ENCODE assay signal across 10 cellular contexts in genomic region chr2:55839182-55839819, GRCh38.
DNase-seq lines count a peak whose midpoint lies in the region; ATAC-seq and TF ChIP-seq lines count a peak whose summit lies in the region.
"Had no signal": no experiment of that assay in that cellular context is flagged by ENCODE, and none has a peak within 500 bp of the region (broad histone marks: within the 10 kb centered on the region; RNA-seq: fewer than 3 reads in every experiment).

No MANE protein-coding gene starts in this region.

- no peaks in the 10 kb centered on the region for H3K36me3 ChIP-seq in SJSA1

- no peaks in the 10 kb centered on the region for H3K27me3 Mint-ChIP-seq in activated T-cell treated with anti-CD3 and anti-CD28 coated beads, Interleukin-2, amount 50 U/mL, for 72 hours (ENCODE audit: low read depth)

- H3K27ac ChIP-seq in SJSA1: peak overlapping the region; percentile 72

- DNase-seq in Right ventricle myocardium inferior (ENCODE audit: missing footprints) (no peak), cardiac septum (ENCODE audit: low spot score) (no peak), SJSA1 (ENCODE audit: low read depth in 1 of 2, low spot score in 2 of 2) (peak; percentile 78 to 92), iPS-NIHi7 (ENCODE audit: extremely low spot score) (peak; percentile 54), GM20000 (ENCODE audit: low spot score) (no peak)
- no peak for DNase-seq in stimulated activated CD4-positive, alpha-beta T cell treated with anti-CD3 and anti-CD28 coated beads, Interleukin-4, amount 100 ng/mL, for 4 hours
- no peak for DNase-seq in activated T-cell treated with anti-CD3 and anti-CD28 coated beads, Interleukin-2, amount 50 U/mL, for 72 hours

- no peaks in the 10 kb centered on the region for H3K27me3 ChIP-seq in SJSA1 (replicated peaks)

- H3K27ac Mint-ChIP-seq in activated T-cell treated with anti-CD3 and anti-CD28 coated beads, Interleukin-2, amount 50 U/mL, for 72 hours: no peak overlapping the region
- H3K27ac Mint-ChIP-seq: dendritic cell treated with granulocyte-macrophage colony-stimulating factor and Interleukin-4, amounts not matched to agents 40 ng/mL and 50 ng/mL, for 4 days; stimulated activated naive CD8-positive, alpha-beta T cell treated with anti-CD3 and anti-CD28 coated beads, Interleukin-15, Interleukin-2, amounts not matched to agents 100 ng/mL and 50 ng/mL, for 24 hours had no signal

- H3K4me1 ChIP-seq in SJSA1 (replicated peaks): peaks cover 62% of the 10 kb centered on the region

- no peak overlapping the region for H3K4me3 ChIP-seq in SJSA1

- H3K9me3 Mint-ChIP-seq in activated T-cell treated with anti-CD3 and anti-CD28 coated beads, Interleukin-2, amount 50 U/mL, for 72 hours: peaks cover 1 to 7% of the 10 kb centered on the region in 2 donors

- no peak overlapping the region for H3K4me3 Mint-ChIP-seq in activated T-cell treated with anti-CD3 and anti-CD28 coated beads, Interleukin-2, amount 50 U/mL, for 72 hours
- H3K4me3 Mint-ChIP-seq: dendritic cell treated with granulocyte-macrophage colony-stimulating factor and Interleukin-4, amounts not matched to agents 40 ng/mL and 50 ng/mL, for 4 days; stimulated activated naive CD8-positive, alpha-beta T cell treated with anti-CD3 and anti-CD28 coated beads, Interleukin-15, Interleukin-2, amounts not matched to agents 100 ng/mL and 50 ng/mL, for 24 hours had no signal

- intact Hi-C loops in Right ventricle myocardium inferior (cut with DNase I): no loop called here
- intact Hi-C loops in cardiac septum (cut with DNase I): no loop called here

- TF ChIP-seq CTCF in GM20000 (IDR thresholded peaks at IDR 0.05; ENCODE audit: extremely low read depth, missing control alignments): no peak

- no peaks in the 10 kb centered on the region for H3K4me1 Mint-ChIP-seq in activated T-cell treated with anti-CD3 and anti-CD28 coated beads, Interleukin-2, amount 50 U/mL, for 72 hours (ENCODE audit: low read depth)

- ATAC-seq in Right ventricle myocardium inferior (peak; percentile 79), GM19452 (IDR thresholded peaks at IDR 0.05; ENCODE audit: unreplicated experiment) (no peak)
- no peak for ATAC-seq in activated T-cell treated with anti-CD3 and anti-CD28 coated beads, Interleukin-2, amount 50 U/mL, for 72 hours (replicated peaks in 1 of 2)

- no peaks in the 10 kb centered on the region for H3K36me3 Mint-ChIP-seq in activated T-cell treated with anti-CD3 and anti-CD28 coated beads, Interleukin-2, amount 50 U/mL, for 72 hours (ENCODE audit: insufficient read depth in 2 of 2)

- H3K9me3 ChIP-seq in SJSA1 (replicated peaks): no peaks in the 10 kb centered on the region

Comparison
In these comparisons a context has a peak if more than half of its experiments do, and no peak if none do; other contexts are left out.
1. DNase-seq: peak in SJSA1 (2 of 2) and iPS-NIHi7 (single experiment); none in Right ventricle myocardium inferior (single experiment), cardiac septum (single experiment), stimulated activated CD4-positive, alpha-beta T cell treated with anti-CD3 and anti-CD28 coated beads, Interleukin-4, amount 100 ng/mL, for 4 hours (0 of 2), activated T-cell treated with anti-CD3 and anti-CD28 coated beads, Interleukin-2, amount 50 U/mL, for 72 hours (0 of 2) and GM20000 (single experiment).